In the genomic region with DNA sequence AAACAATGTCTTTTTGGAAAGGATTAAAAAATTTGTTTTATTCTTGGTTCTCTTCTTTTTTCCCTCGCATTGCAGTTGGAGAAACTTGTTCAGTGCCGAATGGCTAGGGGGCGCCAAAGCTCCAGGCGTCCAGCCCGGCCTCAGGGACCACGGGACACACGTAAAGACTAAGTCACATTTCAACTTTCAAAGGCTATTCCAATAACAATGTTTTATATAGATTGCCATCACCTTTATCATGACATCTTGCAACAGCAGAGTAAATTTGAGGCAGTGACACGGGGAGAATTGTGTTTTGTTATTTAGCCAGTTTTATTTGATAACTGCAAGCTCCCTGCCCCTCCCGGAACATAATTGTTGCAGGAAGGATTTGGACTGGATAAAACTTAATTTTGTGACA, we compare ENCODE assay signal across 8 cellular contexts. TPM values are rescaled to one million over a fixed set of nuclear protein-coding genes. Genes with fewer than 3 reads are reported as not detected.
DNase-seq lines count a peak whose midpoint lies in the region; ATAC-seq, FAIRE-seq and TF ChIP-seq lines count a peak whose summit lies in the region.

No MANE protein-coding gene starts in this region.

- no peak overlapping the region for H2BK5ac ChIP-seq in H1 (ENCODE audit: low read depth, low read length)

- peak; percentile 93 for TF ChIP-seq CTCF in WI38 (IDR thresholded peaks at IDR 0.05; ENCODE audit: low read depth, low read length)
- peak; percentile 74 to 86 (median 85) for TF ChIP-seq CTCF in H1 (IDR thresholded peaks at IDR 0.05; ENCODE audit: control extremely low read depth in 1 of 3, insufficient read depth in 1 of 3, low read depth in 1 of 3, low read length in 3 of 3)
- peak; percentile 77 for TF ChIP-seq CTCF in lung (IDR thresholded peaks at IDR 0.05; ENCODE audit: control extremely low read depth, extremely low read depth)

- whole genome bisulfite sequencing in H1 (ENCODE audit: extremely low coverage in 1 of 2, insufficient coverage in 1 of 2, insufficient read length in 1 of 2, insufficient replicate concordance in 2 of 2, low coverage in 1 of 2, low lambda C conversion rate in 2 of 2, missing lambda C conversion rate in 1 of 2), 2 experiments = 5% methylated on average over 9 of the region's 9 CpGs; no CpG with 5 or more reads in 1 of the 2 experiments
- 9% methylated on average over 9 of the region's 9 CpGs for WGBS in lung, 2 donors

- peaks cover 6 to 26% (median 12%) of the 10 kb centered on the region in 4 experiments; a peak in 6 of 7 replicates for H3K4me1 ChIP-seq in H1 (replicated peaks in 1 of 4; ENCODE audit: control insufficient read depth in 3 of 4, insufficient read depth in 4 of 4, low read length in 3 of 4)
- peaks cover 2 to 10% of the 10 kb centered on the region in 2 donors for H3K4me1 ChIP-seq in lung (ENCODE audit: control insufficient read depth in 2 of 2, insufficient read depth in 2 of 2, low read length in 2 of 2)

- H2BK20ac ChIP-seq in H1 (ENCODE audit: low read length) = peak overlapping the region; percentile 22; the same call in 1 of the 2 replicates

- no peak for TF ChIP-seq POLR2A in H1 (IDR thresholded peaks at IDR 0.05; ENCODE audit: control extremely low read depth in 1 of 2, low read depth in 2 of 2, low read length in 2 of 2)

- ATAC-seq in GM19395 (IDR thresholded peaks at IDR 0.05; ENCODE audit: unreplicated experiment) (peak; percentile 55), lung (ENCODE audit: insufficient read depth, low FRiP score) (no peak), HG02840 (IDR thresholded peaks at IDR 0.05; ENCODE audit: low FRiP score, unreplicated experiment) (no peak)

- no peaks in the 10 kb centered on the region for H3K79me2 ChIP-seq in H1 (ENCODE audit: control insufficient read depth in 1 of 2, insufficient read depth in 2 of 2, low read length in 2 of 2)

- peaks cover 2% of the 10 kb centered on the region in 2 experiments for H4K20me1 ChIP-seq in H1 (replicated peaks in 1 of 2; ENCODE audit: control insufficient read depth in 1 of 2, insufficient read depth in 2 of 2, low read length in 2 of 2)

- H4K91ac ChIP-seq in H1 (replicated peaks; ENCODE audit: insufficient read length, low read length) = no peak overlapping the region

- H3K4me3 ChIP-seq in WI38 (ENCODE audit: low read depth, low read length) = peak overlapping the region; percentile 33
- peak overlapping the region in 2 of 4 experiments; percentile 17 to 67; a peak in 5 of 8 replicates for H3K4me3 ChIP-seq in H1 (ENCODE audit: extremely low read depth in 1 of 4, insufficient read depth in 2 of 4, low read depth in 3 of 4, low read length in 4 of 4)
- no peak overlapping the region for H3K4me3 ChIP-seq in lung

- H3K9ac ChIP-seq in H1 (replicated peaks in 1 of 4; ENCODE audit: extremely low read depth in 1 of 4, low read depth in 3 of 4, low read length in 3 of 4) = no peak overlapping the region

- no peak overlapping the region for H3K23ac ChIP-seq in H1 (ENCODE audit: insufficient read length)

- H3K9me3 ChIP-seq in H1 (ENCODE audit: insufficient read depth in 2 of 2, low read depth in 1 of 2, low read length in 1 of 2) = no peaks in the 10 kb centered on the region
- peaks cover 0 to 2% of the 10 kb centered on the region in 2 donors for H3K9me3 ChIP-seq in lung (ENCODE audit: control insufficient read depth in 2 of 2, insufficient read depth in 1 of 2, low read length in 1 of 2)

- DNase-seq in AML-193 (lab: John Stamatoyannopoulos, UW) (peak; percentile 36 to 42), NCI-H2029 treated with DMSO at 0.1 percent for 48 hours (lab: John Stamatoyannopoulos, UW) (peak; percentile 62), H1 (ENCODE audit: low read depth in 1 of 2, low spot score in 2 of 2) (peak in 1 of 2 experiments; percentile 88), lung (ENCODE audit: low spot score) (peak; percentile 73)
- DNase-seq in stimulated activated naive CD4-positive, alpha-beta T cell treated with Interleukin-2 at 50 U/mL for 16 hours (lab: John Stamatoyannopoulos, UW) = peak; percentile 19

- peak; percentile 74 for FAIRE-seq in H1 (lab: Jason Lieb, UNC)

- TF ChIP-seq RAD21 in H1 (IDR thresholded peaks at IDR 0.05 in 1 of 2, conservative IDR thresholded peaks at IDR 0.05 in 1 of 2; ENCODE audit: low read depth in 2 of 2, low read length in 2 of 2) = peak; percentile 93 to 94

- peaks cover 14% of the 10 kb centered on the region for H3K23me2 ChIP-seq in H1 (ENCODE audit: low read depth, low read length)

- peak overlapping the region; percentile 57; the same call in 1 of the 2 replicates for H3K18ac ChIP-seq in H1 (ENCODE audit: extremely low read depth, low read length)

- no peak overlapping the region for H2BK120ac ChIP-seq in H1 (replicated peaks; ENCODE audit: low read depth, low read length)

- H4K5ac ChIP-seq in H1 (ENCODE audit: insufficient read length, low read depth, low read length) = no peak overlapping the region

- POLR2A ChIA-PET in H1 (lab: Charles Lee; ENCODE audit: partially characterized antibody) = interaction anchor here (1.2 to 1.3 kb wide), 2 partner anchors 223 to 438 kb away, joined by 3 to 5 read pairs; no protein-coding TSS in a partner anchor

- H3K56ac ChIP-seq in H1 (replicated peaks; ENCODE audit: insufficient read length, low read depth, low read length) = no peak overlapping the region

- TF ChIP-seq EP300 in H1 (IDR thresholded peaks at IDR 0.05; ENCODE audit: borderline replicate concordance in 1 of 2, low read depth in 2 of 2, low read length in 2 of 2) = no peak

- H3K36me3 ChIP-seq in H1 (ENCODE audit: control insufficient read depth in 2 of 4, insufficient read depth in 4 of 4, low read length in 3 of 4) = no peaks in the 10 kb centered on the region
- H3K36me3 ChIP-seq in lung (ENCODE audit: control insufficient read depth in 2 of 2, insufficient read depth in 2 of 2, low read length in 2 of 2) = no peaks in the 10 kb centered on the region

- peak overlapping the region; percentile 78 to 87 for H3K4me2 ChIP-seq in H1 (ENCODE audit: insufficient read depth in 1 of 2, low read depth in 2 of 2, low read length in 2 of 2)

- H3K4ac ChIP-seq in H1 (replicated peaks; ENCODE audit: insufficient read length, low read depth, low read length) = no peak overlapping the region

- no peak overlapping the region for H3K14ac ChIP-seq in H1 (ENCODE audit: insufficient read length)

- no peak overlapping the region for H2AK5ac ChIP-seq in H1 (ENCODE audit: low read depth, low read length)

- 0 out of 2 replicates have a peak overlapping the region, but pooled peaks have one; percentile 19 for H2AFZ ChIP-seq in H1 (ENCODE audit: low read length)

- no peaks in the 10 kb centered on the region for H3K79me1 ChIP-seq in H1 (ENCODE audit: low read depth, low read length)

- H2BK15ac ChIP-seq in H1 (ENCODE audit: low read length) = 0 out of 2 replicates have a peak overlapping the region, but pooled peaks have one; percentile 18

- H2BK12ac ChIP-seq in H1 (ENCODE audit: low read depth, low read length) = no peak overlapping the region

- no peak overlapping the region for H4K8ac ChIP-seq in H1 (ENCODE audit: extremely low read depth, insufficient read depth, low read length)

- H3K27ac ChIP-seq in H1 (ENCODE audit: low read depth, low read length) = no peak overlapping the region
- no peak overlapping the region for H3K27ac ChIP-seq in lung (ENCODE audit: low read depth in 1 of 2, low read length in 1 of 2)

- H3K27me3 ChIP-seq in H1 (replicated peaks in 1 of 4; ENCODE audit: control insufficient read depth in 3 of 4, extremely low read depth in 1 of 4, insufficient read depth in 3 of 4, low read length in 3 of 4) = peaks cover 14 to 41% (median 33%) of the 10 kb centered on the region in 4 experiments
- H3K27me3 ChIP-seq in lung (ENCODE audit: control insufficient read depth, insufficient read depth) = peaks cover 4% of the 10 kb centered on the region

- CTCF ChIA-PET in H1 (lab: Charles Lee; ENCODE audit: partially characterized antibody) = interaction anchor here (0.7 to 15.3 kb wide), 89 partner anchors 11 to 1264 kb away, joined by 3 to 242 read pairs (median 5); a partner anchor contains a TSS

TF ChIP-seq in H1, 55 proteins besides CTCF, POLR2A, EP300 and RAD21 (continues in another document):
- TF ChIP-seq EGR1 (IDR thresholded peaks at IDR 0.05; ENCODE audit: borderline replicate concordance, low read depth, low read length) (0 out of 2 replicates have a peak, but pooled peaks have one; percentile 10), EZH2 (IDR thresholded peaks at IDR 0.05; ENCODE audit: low read depth, low read length, severe bottlenecking) (no peak)

RNA-seq across cellular contexts. Expression of a gene that starts 2.2 kb away (rescaled TPM):
- 5.5 and 7.1 TPM in 2 replicates for total RNA-seq in H1 (2021; fragmentation: NEBNext Ultra II Directional; extraction: Animal tissue kit (Norgen Biotek cat#: 25700))
- polyA plus RNA-seq in H1 (2011; rRNA removed) = 12.1 TPM in 2 replicates
- 11.9 TPM for polyA plus RNA-seq in H1 (2011; cell fraction: cytosol; rRNA removed)
- 9.8 TPM for polyA plus RNA-seq in H1 (2011; cell fraction: nucleus; rRNA removed)
- polyA plus RNA-seq in H1 (2012, experiment 1 of 2) = 8.9 to 10.8 TPM (median 9.8 TPM) in 4 replicates
- 11.2 TPM for polyA plus RNA-seq in H1 (2012, experiment 2 of 2)
- polyA plus RNA-seq in H1 (2013, experiment 1 of 2) = 7.7 TPM
- 9.2 TPM for polyA plus RNA-seq in H1 (2013, experiment 2 of 2)
- polyA minus RNA-seq in H1 (2011; rRNA and poly(A)+ RNA removed) = 4.7 and 6.3 TPM in 2 replicates
- 10.3 TPM for polyA minus RNA-seq in H1 (2011; cell fraction: cytosol; rRNA and poly(A)+ RNA removed)
- polyA minus RNA-seq in H1 (2011; cell fraction: nucleus; rRNA and poly(A)+ RNA removed) = 16.8 TPM
- 10 to 100 TPM; 71.8 to 76.5 TPM for total RNA-seq in lung
- 10 to 100 TPM; 29.2 to 45.0 TPM for polyA plus RNA-seq in lung

RNA-seq across cellular contexts. Expression of a gene that starts 35.0 kb away (rescaled TPM):
- total RNA-seq in H1 (2021; fragmentation: NEBNext Ultra II Directional; extraction: Animal tissue kit (Norgen Biotek cat#: 25700)) = not detected in 2 replicates
- polyA plus RNA-seq in H1 (2011; rRNA removed) (not detected in 2 replicates), lung (under 1 TPM in 1 of 2 donors, not detected in 1; 0.06 TPM)
- 0.23 TPM for polyA plus RNA-seq in H1 (2011; cell fraction: cytosol; rRNA removed)
- polyA plus RNA-seq in H1 (2011; cell fraction: nucleus; rRNA removed) = not detected
- polyA plus RNA-seq in H1 (2012, experiment 1 of 2) = not detected in 4 replicates
- 0.26 TPM for polyA plus RNA-seq in H1 (2012, experiment 2 of 2)
- polyA plus RNA-seq in H1 (2013, experiment 1 of 2) = 0.10 TPM
- polyA plus RNA-seq in H1 (2013, experiment 2 of 2) = 0.04 TPM
- polyA minus RNA-seq in H1 (2011; rRNA and poly(A)+ RNA removed) = not detected in 2 replicates
- not detected for polyA minus RNA-seq in H1 (2011; cell fraction: cytosol; rRNA and poly(A)+ RNA removed)
- polyA minus RNA-seq in H1 (2011; cell fraction: nucleus; rRNA and poly(A)+ RNA removed) = not detected
- total RNA-seq in lung = not detected

RNA-seq across cellular contexts. Expression of a gene that starts 50.4 kb away (rescaled TPM):
- total RNA-seq in H1 (2021; fragmentation: NEBNext Ultra II Directional; extraction: Animal tissue kit (Norgen Biotek cat#: 25700)) = not detected in 2 replicates
- polyA plus RNA-seq in H1 (2011; rRNA removed) (not detected in 2 replicates), lung (not detected)
- polyA plus RNA-seq in H1 (2011; cell fraction: cytosol; rRNA removed) = not detected
- not detected for polyA plus RNA-seq in H1 (2011; cell fraction: nucleus; rRNA removed)
- not detected in 4 replicates for polyA plus RNA-seq in H1 (2012, experiment 1 of 2)
- polyA plus RNA-seq in H1 (2012, experiment 2 of 2) = not detected
- polyA plus RNA-seq in H1 (2013, experiment 1 of 2) = not detected
- not detected for polyA plus RNA-seq in H1 (2013, experiment 2 of 2)
- polyA minus RNA-seq in H1 (2011; rRNA and poly(A)+ RNA removed) = not detected in 2 replicates
- not detected for polyA minus RNA-seq in H1 (2011; cell fraction: cytosol; rRNA and poly(A)+ RNA removed)
- polyA minus RNA-seq in H1 (2011; cell fraction: nucleus; rRNA and poly(A)+ RNA removed) = not detected
- not detected for total RNA-seq in lung
